ENCODE assay signal across 9 cellular contexts in the genomic region with DNA sequence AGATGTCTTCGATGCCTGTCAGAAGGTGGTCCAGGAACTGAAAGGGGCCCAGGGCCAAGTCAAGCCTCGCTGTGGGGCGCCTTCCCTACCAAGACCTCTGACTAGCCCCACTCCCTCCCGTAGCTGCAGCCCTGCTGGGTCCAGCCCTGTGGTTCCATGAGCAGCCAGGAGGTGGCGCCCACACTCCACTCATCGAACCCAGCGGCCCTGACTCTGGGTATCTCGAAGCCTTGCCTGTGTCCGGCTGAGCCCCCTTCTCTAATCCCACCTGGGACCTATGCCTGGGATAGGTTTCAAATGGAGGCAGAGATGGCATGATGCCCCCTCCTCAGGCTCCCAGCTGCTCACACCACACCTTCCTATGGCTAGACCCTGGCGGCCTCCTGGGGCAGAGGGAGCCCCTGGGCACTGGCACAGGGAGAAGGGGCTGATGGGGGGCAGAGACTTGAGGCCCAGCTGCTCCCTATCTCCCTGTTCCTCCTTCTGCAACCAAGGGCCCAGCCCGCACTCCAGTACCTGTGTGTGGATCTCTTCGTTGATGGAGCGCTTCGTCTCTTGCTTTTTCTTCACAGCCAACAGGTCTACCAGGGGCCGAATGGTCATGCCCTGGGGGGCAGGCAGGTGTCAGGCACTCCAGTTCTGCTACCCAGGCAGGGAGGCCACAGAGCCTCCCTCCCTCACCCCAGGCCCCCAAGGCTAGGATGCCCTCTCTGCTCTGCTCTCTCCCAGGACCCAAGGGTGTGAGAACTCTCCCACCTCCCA. TPM values are rescaled to one million over a fixed set of nuclear protein-coding genes. Genes with fewer than 3 reads are reported as not detected.
DNase-seq lines count a peak whose midpoint lies in the region; ATAC-seq, FAIRE-seq and TF ChIP-seq lines count a peak whose summit lies in the region.
"Had no signal": no experiment of that assay in that cellular context is flagged by ENCODE, and none has a peak within 500 bp of the region (broad histone marks: within the 10 kb centered on the region; RNA-seq: fewer than 3 reads in every experiment).

No MANE protein-coding gene starts in this region.

- H3K4me1 ChIP-seq in kidney (ENCODE audit: control insufficient read depth in 1 of 2, insufficient read depth in 1 of 2, low read depth in 1 of 2, low read length in 2 of 2): peaks cover 0 to 3% of the 10 kb centered on the region in 2 donors

- in situ Hi-C loops in brain microvascular endothelial cell (cut with HindIII; ENCODE audit: low pct_ligation_motif_present, low sequenced_read_pairs): no loop called here

- intact Hi-C loops in kidney (cut with DNase I): loop anchor here (5.0 kb wide), 1 partner anchor 179 kb away; no protein-coding TSS in a partner anchor

- H3K27ac ChIP-seq in brain microvascular endothelial cell (no peak overlapping the region), kidney (ENCODE audit: low read depth in 2 of 2, low read length in 2 of 2) (no peak overlapping the region)

- TF ChIP-seq CTCF in WI38 (IDR thresholded peaks at IDR 0.05; ENCODE audit: low read depth, low read length): peak; percentile 97
- TF ChIP-seq CTCF in brain microvascular endothelial cell (IDR thresholded peaks at IDR 0.05; ENCODE audit: low read depth, low read length, missing control alignments): peak; percentile 97
- TF ChIP-seq CTCF in kidney (IDR thresholded peaks at IDR 0.05; ENCODE audit: borderline replicate concordance, extremely low read depth, insufficient read depth): peak; percentile 96

- no peak overlapping the region for H3K4me3 ChIP-seq in WI38 (ENCODE audit: low read depth, low read length)
- H3K4me3 ChIP-seq in brain microvascular endothelial cell (ENCODE audit: low read depth, low read length): no peak overlapping the region
- H3K4me3 ChIP-seq in kidney (ENCODE audit: low read length in 2 of 2): no peak overlapping the region

- no peak for FAIRE-seq in kidney (lab: Jason Lieb, UNC)
- FAIRE-seq: A204.1 had no signal

- DNase-seq in DMS 273 (lab: John Stamatoyannopoulos, UW; ENCODE audit: unreplicated experiment): peak; percentile 86
- DNase-seq in DMS 273 treated with DMSO at 0.1 percent for 48 hours (lab: John Stamatoyannopoulos, UW): no peak
- peak; percentile 79 for DNase-seq in NAMALWA (ENCODE audit: low spot score)
- DNase-seq in brain microvascular endothelial cell: peak; percentile 54
- DNase-seq in kidney: peak; percentile 90
- peak; percentile 83 to 89 for DNase-seq in stimulated activated CD4-positive, alpha-beta T cell treated with anti-CD3 and anti-CD28 coated beads, Interleukin-2, amount 100 ng/mL, for 48 hours

- H3K36me3 ChIP-seq in brain microvascular endothelial cell (replicated peaks): no peaks in the 10 kb centered on the region
- no peaks in the 10 kb centered on the region for H3K36me3 ChIP-seq in kidney (ENCODE audit: control insufficient read depth in 1 of 2, insufficient read depth in 2 of 2, low read length in 2 of 2)

- no peaks in the 10 kb centered on the region for H3K9me3 ChIP-seq in kidney (ENCODE audit: control insufficient read depth in 1 of 2, low read length in 2 of 2)

- ATAC-seq in HG02588 (IDR thresholded peaks at IDR 0.05; ENCODE audit: unreplicated experiment): no peak

- no peak overlapping the region for H3K9ac ChIP-seq in kidney (ENCODE audit: low read length in 2 of 2)

- no peaks in the 10 kb centered on the region for H3K27me3 ChIP-seq in brain microvascular endothelial cell (replicated peaks)

RNA-seq across cellular contexts. Expression of a gene that starts 52.0 kb away (rescaled TPM):
- 29.8 TPM for total RNA-seq in kidney
- 19.3 TPM for polyA plus RNA-seq in kidney (ENCODE audit: insufficient read depth, low read depth, low replicate concordance)
